In genomic region chr13:39692650-39693438, GRCh38 we compare ENCODE assay signal across 1 cellular context.
TF ChIP-seq lines count a peak whose summit lies in the region.

No MANE protein-coding gene starts in this region.

TF ChIP-seq in HepG2, 621 proteins besides CTCF, POLR2A, EP300 and RAD21 (continued from another document):
- TF ChIP-seq, protein P1, sequence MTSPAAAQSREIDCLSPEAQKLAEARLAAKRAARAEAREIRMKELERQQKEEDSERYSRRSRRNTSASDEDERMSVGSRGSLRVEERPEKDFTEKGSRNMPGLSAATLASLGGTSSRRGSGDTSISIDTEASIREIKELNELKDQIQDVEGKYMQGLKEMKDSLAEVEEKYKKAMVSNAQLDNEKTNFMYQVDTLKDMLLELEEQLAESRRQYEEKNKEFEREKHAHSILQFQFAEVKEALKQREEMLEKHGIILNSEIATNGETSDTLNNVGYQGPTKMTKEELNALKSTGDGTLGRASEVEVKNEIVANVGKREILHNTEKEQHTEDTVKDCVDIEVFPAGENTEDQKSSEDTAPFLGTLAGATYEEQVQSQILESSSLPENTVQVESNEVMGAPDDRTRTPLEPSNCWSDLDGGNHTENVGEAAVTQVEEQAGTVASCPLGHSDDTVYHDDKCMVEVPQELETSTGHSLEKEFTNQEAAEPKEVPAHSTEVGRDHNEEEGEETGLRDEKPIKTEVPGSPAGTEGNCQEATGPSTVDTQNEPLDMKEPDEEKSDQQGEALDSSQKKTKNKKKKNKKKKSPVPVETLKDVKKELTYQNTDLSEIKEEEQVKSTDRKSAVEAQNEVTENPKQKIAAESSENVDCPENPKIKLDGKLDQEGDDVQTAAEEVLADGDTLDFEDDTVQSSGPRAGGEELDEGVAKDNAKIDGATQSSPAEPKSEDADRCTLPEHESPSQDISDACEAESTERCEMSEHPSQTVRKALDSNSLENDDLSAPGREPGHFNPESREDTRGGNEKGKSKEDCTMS (CRISPR knock-in tag; conservative IDR thresholded peaks at IDR 0.05) = no peak
- TF ChIP-seq, protein P2, sequence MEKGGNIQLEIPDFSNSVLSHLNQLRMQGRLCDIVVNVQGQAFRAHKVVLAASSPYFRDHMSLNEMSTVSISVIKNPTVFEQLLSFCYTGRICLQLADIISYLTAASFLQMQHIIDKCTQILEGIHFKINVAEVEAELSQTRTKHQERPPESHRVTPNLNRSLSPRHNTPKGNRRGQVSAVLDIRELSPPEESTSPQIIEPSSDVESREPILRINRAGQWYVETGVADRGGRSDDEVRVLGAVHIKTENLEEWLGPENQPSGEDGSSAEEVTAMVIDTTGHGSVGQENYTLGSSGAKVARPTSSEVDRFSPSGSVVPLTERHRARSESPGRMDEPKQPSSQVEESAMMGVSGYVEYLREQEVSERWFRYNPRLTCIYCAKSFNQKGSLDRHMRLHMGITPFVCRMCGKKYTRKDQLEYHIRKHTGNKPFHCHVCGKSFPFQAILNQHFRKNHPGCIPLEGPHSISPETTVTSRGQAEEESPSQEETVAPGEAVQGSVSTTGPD (CRISPR knock-in tag; IDR thresholded peaks at IDR 0.05) = no peak
- TF ChIP-seq ZNF639 (CRISPR knock-in tag; conservative IDR thresholded peaks at IDR 0.05) (no peak), ZMYM3 (CRISPR knock-in tag; IDR thresholded peaks at IDR 0.05) (no peak), HDAC1 (CRISPR knock-in tag; IDR thresholded peaks at IDR 0.05) (no peak), SMC3 (IDR thresholded peaks at IDR 0.05; ENCODE audit: low read length) (no peak), HCFC1 (IDR thresholded peaks at IDR 0.05; ENCODE audit: low read depth, low read length) (no peak), THRA (CRISPR knock-in tag; IDR thresholded peaks at IDR 0.05; ENCODE audit: borderline replicate concordance) (no peak), TEAD2 (CRISPR knock-in tag; IDR thresholded peaks at IDR 0.05) (no peak), ZNF343 (CRISPR knock-in tag; IDR thresholded peaks at IDR 0.05) (no peak), ATF5 (CRISPR knock-in tag; IDR thresholded peaks at IDR 0.05; ENCODE audit: low read depth) (no peak), ZNF614 (CRISPR knock-in tag; IDR thresholded peaks at IDR 0.05; ENCODE audit: borderline replicate concordance) (no peak), FUBP1 (CRISPR knock-in tag; IDR thresholded peaks at IDR 0.05; ENCODE audit: borderline replicate concordance) (no peak), RAD51 (IDR thresholded peaks at IDR 0.05; ENCODE audit: borderline replicate concordance) (no peak)
- TF ChIP-seq, protein P3, sequence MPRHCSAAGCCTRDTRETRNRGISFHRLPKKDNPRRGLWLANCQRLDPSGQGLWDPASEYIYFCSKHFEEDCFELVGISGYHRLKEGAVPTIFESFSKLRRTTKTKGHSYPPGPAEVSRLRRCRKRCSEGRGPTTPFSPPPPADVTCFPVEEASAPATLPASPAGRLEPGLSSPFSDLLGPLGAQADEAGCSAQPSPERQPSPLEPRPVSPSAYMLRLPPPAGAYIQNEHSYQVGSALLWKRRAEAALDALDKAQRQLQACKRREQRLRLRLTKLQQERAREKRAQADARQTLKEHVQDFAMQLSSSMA (CRISPR knock-in tag; IDR thresholded peaks at IDR 0.05) = no peak
- TF ChIP-seq, protein P4, sequence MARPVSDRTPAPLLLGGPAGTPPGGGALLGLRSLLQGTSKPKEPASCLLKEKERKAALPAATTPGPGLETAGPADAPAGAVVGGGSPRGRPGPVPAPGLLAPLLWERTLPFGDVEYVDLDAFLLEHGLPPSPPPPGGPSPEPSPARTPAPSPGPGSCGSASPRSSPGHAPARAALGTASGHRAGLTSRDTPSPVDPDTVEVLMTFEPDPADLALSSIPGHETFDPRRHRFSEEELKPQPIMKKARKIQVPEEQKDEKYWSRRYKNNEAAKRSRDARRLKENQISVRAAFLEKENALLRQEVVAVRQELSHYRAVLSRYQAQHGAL (CRISPR knock-in tag; IDR thresholded peaks at IDR 0.05; ENCODE audit: not compliant biosample characterization) = no peak
- TF ChIP-seq, protein P5, sequence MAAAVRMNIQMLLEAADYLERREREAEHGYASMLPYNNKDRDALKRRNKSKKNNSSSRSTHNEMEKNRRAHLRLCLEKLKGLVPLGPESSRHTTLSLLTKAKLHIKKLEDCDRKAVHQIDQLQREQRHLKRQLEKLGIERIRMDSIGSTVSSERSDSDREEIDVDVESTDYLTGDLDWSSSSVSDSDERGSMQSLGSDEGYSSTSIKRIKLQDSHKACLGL (CRISPR knock-in tag; IDR thresholded peaks at IDR 0.05) = no peak
